Comparison of ENCODE assay signal across 17 cellular contexts in the genomic region with DNA sequence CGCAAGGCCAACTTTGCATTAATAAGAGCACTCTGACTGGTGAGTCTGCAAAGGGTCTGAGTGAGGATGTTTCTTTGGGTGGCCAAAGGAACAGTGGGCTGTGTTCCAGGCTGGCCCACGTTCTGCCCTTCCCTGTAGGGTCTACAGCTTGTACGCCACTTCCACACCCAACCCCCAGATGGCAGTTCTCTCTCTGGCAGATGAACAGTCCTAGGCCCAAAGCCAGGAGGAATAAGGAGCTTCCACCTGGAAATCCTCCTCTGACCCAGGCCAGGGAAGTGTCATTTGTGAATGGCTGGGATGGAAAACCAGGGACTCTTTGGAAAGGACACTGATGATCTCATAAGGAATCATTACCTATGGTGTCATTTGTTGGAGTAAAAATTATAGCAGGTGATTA. TPM values are rescaled to one million over a fixed set of nuclear protein-coding genes. Genes with fewer than 3 reads are reported as not detected.
DNase-seq lines count a peak whose midpoint lies in the region; ATAC-seq and TF ChIP-seq lines count a peak whose summit lies in the region.
"Had no signal": no experiment of that assay in that cellular context is flagged by ENCODE, and none has a peak within 500 bp of the region (broad histone marks: within the 10 kb centered on the region; RNA-seq: fewer than 3 reads in every experiment).

No MANE protein-coding gene starts in this region.

- H3K9ac ChIP-seq in HCT116 (ENCODE audit: low read length) (no peak overlapping the region), OCI-LY3 (ENCODE audit: low read length) (no peak overlapping the region)
- H3K9ac ChIP-seq: parathyroid adenoma had no signal

- no peak overlapping the region for H3K4me2 ChIP-seq in HCT116 (ENCODE audit: low read length)
- no peak overlapping the region for H3K4me2 ChIP-seq in OCI-LY3 (ENCODE audit: low read length)

- TF ChIP-seq RAD21 in HCT116 (IDR thresholded peaks at IDR 0.05; ENCODE audit: low read depth) = no peak; the same call in 1 of the 2 replicates

- ATAC-seq in HCT116 = 0 out of 2 replicates have a peak, but pooled peaks have one; percentile 39
- ATAC-seq in HG03521 (IDR thresholded peaks at IDR 0.05; ENCODE audit: unreplicated experiment) = no peak
- ATAC-seq: activated CD8-positive, alpha-beta T cell treated with anti-CD3 and anti-CD28 coated beads for 36 hours had no signal

- H3K27ac Mint-ChIP-seq in activated naive CD8-positive, alpha-beta T cell treated with anti-CD3 and anti-CD28 coated beads for 36 hours = no peak overlapping the region
- H3K27ac Mint-ChIP-seq: activated CD8-positive, alpha-beta T cell treated with anti-CD3 and anti-CD28 coated beads for 36 hours; HFFc6 had no signal

- H3K27me3 ChIP-seq in HCT116 (ENCODE audit: insufficient read depth, low read length) = no peaks in the 10 kb centered on the region
- H3K27me3 ChIP-seq in OCI-LY3 (ENCODE audit: low read depth, low read length) = no peaks in the 10 kb centered on the region
- H3K27me3 ChIP-seq: adrenal gland had no signal

- no peaks in the 10 kb centered on the region for H3K4me1 ChIP-seq in HCT116 (ENCODE audit: control insufficient read depth in 1 of 2, insufficient read depth in 2 of 2, low read length in 2 of 2)
- no peaks in the 10 kb centered on the region for H3K4me1 ChIP-seq in OCI-LY3 (ENCODE audit: low read length)
- H3K4me1 ChIP-seq: adrenal gland, parathyroid adenoma had no signal

- POLR2A ChIA-PET in HCT116 (lab: Charles Lee) = no interaction called here

- RAD21 ChIA-PET in HCT116 (lab: Charles Lee; ENCODE audit: low non-redundant PET in 1 of 2, low total read pairs in 2 of 2, uncharacterized antibody in 2 of 2, unreplicated experiment in 2 of 2) = interaction anchor here in 1 of 2 experiments (1.7 kb wide), 1 partner anchor 107 kb away, joined by 3 read pairs; no protein-coding TSS in a partner anchor

- H3K27me3 Mint-ChIP-seq in activated naive CD8-positive, alpha-beta T cell treated with anti-CD3 and anti-CD28 coated beads for 36 hours = no peaks in the 10 kb centered on the region
- H3K27me3 Mint-ChIP-seq: activated CD8-positive, alpha-beta T cell treated with anti-CD3 and anti-CD28 coated beads for 36 hours had no signal

- H3K4me1 Mint-ChIP-seq in activated naive CD8-positive, alpha-beta T cell treated with anti-CD3 and anti-CD28 coated beads for 36 hours = no peaks in the 10 kb centered on the region

- no peaks in the 10 kb centered on the region for H3K9me2 ChIP-seq in HCT116 (ENCODE audit: insufficient read depth)

- no TSS peak for BruUV-seq in HCT116 (replicated peaks; lab: Mats Ljungman, UMichigan)

- H2AFZ ChIP-seq in HCT116 (ENCODE audit: low read depth, low read length, poor library complexity, severe bottlenecking) = no peak overlapping the region
- H2AFZ ChIP-seq in OCI-LY3 (ENCODE audit: low read depth, low read length) = no peak overlapping the region
- H2AFZ ChIP-seq: parathyroid adenoma had no signal

- no peak overlapping the region for H3K4me3 ChIP-seq in HCT116 (replicated peaks in 1 of 2; ENCODE audit: low read depth in 1 of 2, low read length in 2 of 2)
- no peak overlapping the region for H3K4me3 ChIP-seq in OCI-LY3 (ENCODE audit: low read length)
- H3K4me3 ChIP-seq in epithelial cell of proximal tubule (ENCODE audit: low read depth, low read length) = no peak overlapping the region
- H3K4me3 ChIP-seq: adrenal gland had no signal

- H3K79me2 ChIP-seq in HCT116 (ENCODE audit: insufficient read depth, low read length) (no peaks in the 10 kb centered on the region), OCI-LY3 (ENCODE audit: low read length) (no peaks in the 10 kb centered on the region)
- H3K79me2 ChIP-seq: parathyroid adenoma had no signal

- no peak overlapping the region for H3K27ac ChIP-seq in HCT116 (ENCODE audit: low read depth, low read length)
- H3K27ac ChIP-seq in OCI-LY3 (ENCODE audit: low read length) = no peak overlapping the region
- H3K27ac ChIP-seq: adrenal gland, parathyroid adenoma had no signal

- H3K9me3 ChIP-seq in HCT116 (ENCODE audit: control insufficient read depth in 1 of 2, insufficient read depth in 1 of 2, low read depth in 1 of 2, low read length in 2 of 2) (no peaks in the 10 kb centered on the region), OCI-LY3 (ENCODE audit: insufficient read depth, low read length) (no peaks in the 10 kb centered on the region)
- H3K9me3 ChIP-seq: adrenal gland had no signal

- H4K20me1 ChIP-seq in HCT116 (ENCODE audit: insufficient read depth) (no peaks in the 10 kb centered on the region), OCI-LY3 (ENCODE audit: insufficient read depth, low read length) (no peaks in the 10 kb centered on the region)

- no peak for TF ChIP-seq POLR2A in HCT116 (IDR thresholded peaks at IDR 0.05; ENCODE audit: borderline replicate concordance, extremely low read depth, insufficient read depth, insufficient read length)

- H3K9me3 Mint-ChIP-seq in activated naive CD8-positive, alpha-beta T cell treated with anti-CD3 and anti-CD28 coated beads for 36 hours = peaks cover 6% of the 10 kb centered on the region

- DNase-seq in DMS114 treated with DMSO at 0.1 percent for 48 hours (lab: John Stamatoyannopoulos, UW; ENCODE audit: unreplicated experiment) (peak; percentile 9), HCT116 (ENCODE audit: low read depth, low spot score) (no peak), epithelial cell of proximal tubule (ENCODE audit: low read depth) (no peak), NCI-H187 (lab: John Stamatoyannopoulos, UW) (no peak)
- DNase-seq in activated naive CD8-positive, alpha-beta T cell treated with anti-CD3 and anti-CD28 coated beads for 36 hours = no peak
- DNase-seq: activated CD8-positive, alpha-beta T cell treated with anti-CD3 and anti-CD28 coated beads for 36 hours; adrenal gland; central memory CD4-positive, alpha-beta T cell; DMS153; HFFc6; KG1; NCI-H1417 treated with DMSO at 0.1 percent for 48 hours; NCI-H774 had no signal

- H3K4me3 Mint-ChIP-seq in activated naive CD8-positive, alpha-beta T cell treated with anti-CD3 and anti-CD28 coated beads for 36 hours = no peak overlapping the region
- H3K4me3 Mint-ChIP-seq: activated CD8-positive, alpha-beta T cell treated with anti-CD3 and anti-CD28 coated beads for 36 hours; HFFc6 had no signal

- intact Hi-C loops in HCT116 (cut with micrococcal nuclease) = no loop called here

- TF ChIP-seq CTCF in HCT116 (IDR thresholded peaks at IDR 0.05 in 2 of 3, conservative IDR thresholded peaks at IDR 0.05 in 1 of 3; ENCODE audit: borderline replicate concordance in 1 of 3, insufficient read depth in 1 of 3, low read depth in 2 of 3, low read length in 2 of 3) (peak in 1 of 3 experiments; percentile 13; a peak in 1 of 6 replicates), OCI-LY3 (IDR thresholded peaks at IDR 0.05; ENCODE audit: low read depth, low read length) (peak; percentile 19; the same call in 1 of the 2 replicates), epithelial cell of proximal tubule (conservative IDR thresholded peaks at IDR 0.05; ENCODE audit: low read depth, low read length) (peak; percentile 29)

- H3K36me3 Mint-ChIP-seq in activated naive CD8-positive, alpha-beta T cell treated with anti-CD3 and anti-CD28 coated beads for 36 hours = no peaks in the 10 kb centered on the region

- H3K36me3 ChIP-seq in HCT116 (ENCODE audit: control insufficient read depth in 1 of 2, insufficient read depth in 2 of 2, low read length in 2 of 2) (no peaks in the 10 kb centered on the region), OCI-LY3 (replicated peaks; ENCODE audit: low read depth, low read length) (no peaks in the 10 kb centered on the region)
- H3K36me3 ChIP-seq: adrenal gland had no signal

- CTCF ChIA-PET in HCT116 (lab: Charles Lee) = interaction anchor here (1.0 kb wide), 1 partner anchor 106 kb away, joined by 4 read pairs; no protein-coding TSS in a partner anchor

TF ChIP-seq in HCT116, 20 proteins besides CTCF, POLR2A, EP300 and RAD21:
- TF ChIP-seq, protein P1, sequence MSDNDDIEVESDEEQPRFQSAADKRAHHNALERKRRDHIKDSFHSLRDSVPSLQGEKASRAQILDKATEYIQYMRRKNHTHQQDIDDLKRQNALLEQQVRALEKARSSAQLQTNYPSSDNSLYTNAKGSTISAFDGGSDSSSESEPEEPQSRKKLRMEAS (IDR thresholded peaks at IDR 0.05) = no peak

RNA-seq across cellular contexts. Expression of a gene that starts 6.6 kb away (rescaled TPM):
- total RNA-seq in HCT116 (2021; ENCODE audit: unreplicated experiment) (0.10 TPM), epithelial cell of proximal tubule (not detected in 2 replicates)
- 0.09 and 0.10 TPM in 2 replicates for polyA plus RNA-seq in HCT116 (2012)
- 1 to 10 TPM in 1 of 2 experiments, under 1 TPM in 1; 0.74 to 1.1 TPM for total RNA-seq in activated naive CD8-positive, alpha-beta T cell treated with anti-CD3 and anti-CD28 coated beads for 36 hours
- total RNA-seq: RPMI7951 had no signal
